In the genomic region with DNA sequence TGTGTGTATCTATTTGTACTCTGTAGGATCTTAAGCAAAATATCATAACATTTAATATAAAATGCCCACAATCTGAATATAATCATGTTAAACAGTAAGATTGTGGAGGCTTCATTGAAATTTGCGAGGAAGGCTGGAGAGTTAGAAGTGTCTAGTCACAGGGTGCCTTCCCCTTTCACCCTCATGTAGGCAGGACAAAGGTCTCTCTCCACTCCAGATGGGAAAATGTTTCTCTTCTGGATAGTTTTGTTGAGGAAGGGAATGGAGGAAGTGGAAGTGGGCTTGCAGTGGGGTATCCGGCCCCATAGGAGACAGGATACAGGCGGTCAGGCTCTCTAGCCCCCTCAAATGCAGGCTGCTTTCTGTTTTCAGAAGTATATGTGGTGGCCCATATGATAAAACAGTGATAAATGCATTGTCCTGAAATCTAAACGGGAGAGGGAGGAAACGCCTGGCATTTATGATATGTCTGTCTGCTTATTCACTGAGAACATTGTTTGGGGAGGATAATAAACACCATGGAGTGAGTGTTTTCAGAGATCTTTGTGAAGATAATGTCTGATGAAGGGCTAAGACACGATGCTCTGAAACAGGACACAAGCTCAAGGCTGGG, we compare ENCODE assay signal across 19 cellular contexts. TPM values are rescaled to one million over a fixed set of nuclear protein-coding genes. Genes with fewer than 3 reads are reported as not detected.
DNase-seq lines count a peak whose midpoint lies in the region; ATAC-seq and TF ChIP-seq lines count a peak whose summit lies in the region.
"Had no signal": no experiment of that assay in that cellular context is flagged by ENCODE, and none has a peak within 500 bp of the region (broad histone marks: within the 10 kb centered on the region; RNA-seq: fewer than 3 reads in every experiment).

No MANE protein-coding gene starts in this region.

- H3K4me1 Mint-ChIP-seq in Caco-2 (ENCODE audit: low read depth, unreplicated experiment) = peaks cover 43% of the 10 kb centered on the region

- DNase-seq in Caco-2 = no peak
- no peak for DNase-seq in colonic mucosa
- DNase-seq in hepatocyte (ENCODE audit: low spot score) = no peak
- DNase-seq in nucleus accumbens (lab: John Stamatoyannopoulos, UW) = no peak
- DNase-seq in NCI-H2029 (lab: John Stamatoyannopoulos, UW) = no peak
- no peak for DNase-seq in breast epithelium (ENCODE audit: low spot score in 2 of 2)
- DNase-seq: CD8-positive, alpha-beta T cell; DMS 273 treated with DMSO at 0.1 percent for 48 hours; H7; MV-4-11; NCI-H1417; NCI-H1930; NCI-H2171 treated with DMSO at 0.1 percent for 48 hours; NCI-H510A; NCI-H774; SJCRH30 had no signal

- H3K4me1 ChIP-seq in Caco-2 = peaks cover 49% of the 10 kb centered on the region
- peaks cover 5% of the 10 kb centered on the region for H3K4me1 ChIP-seq in colonic mucosa
- peaks cover 38% of the 10 kb centered on the region for H3K4me1 ChIP-seq in hepatocyte (ENCODE audit: insufficient read depth)
- peaks cover 39% of the 10 kb centered on the region in 2 donors for H3K4me1 ChIP-seq in mucosa of rectum (ENCODE audit: control insufficient read depth in 2 of 2, insufficient read depth in 2 of 2, low read length in 2 of 2)
- H3K4me1 ChIP-seq in breast epithelium = no peaks in the 10 kb centered on the region

- peak overlapping the region; percentile 22 for H2AFZ ChIP-seq in hepatocyte

- H3K36me3 ChIP-seq in Caco-2 (ENCODE audit: control insufficient read depth, insufficient read depth, low read length) (no peaks in the 10 kb centered on the region), colonic mucosa (no peaks in the 10 kb centered on the region), hepatocyte (replicated peaks; ENCODE audit: insufficient read depth, low read depth) (no peaks in the 10 kb centered on the region), mucosa of rectum (ENCODE audit: control insufficient read depth in 2 of 2, insufficient read depth in 2 of 2, low read length in 2 of 2) (no peaks in the 10 kb centered on the region), breast epithelium (no peaks in the 10 kb centered on the region)
- H3K36me3 ChIP-seq: SJCRH30 had no signal

- H3K9me3 ChIP-seq in Caco-2 (peaks cover 18% of the 10 kb centered on the region), colonic mucosa (no peaks in the 10 kb centered on the region), hepatocyte (ENCODE audit: low read depth) (peaks cover 7% of the 10 kb centered on the region), mucosa of rectum (ENCODE audit: control insufficient read depth in 2 of 2, low read length in 2 of 2) (no peaks in the 10 kb centered on the region), breast epithelium (peaks cover 0 to 12% of the 10 kb centered on the region in 2 donors)
- H3K9me3 ChIP-seq: SJCRH30 had no signal

- intact Hi-C loops in Caco-2 (cut with micrococcal nuclease; ENCODE audit: unreplicated experiment) (no loop called here), colonic mucosa (cut with DNase I) (no loop called here), breast epithelium (cut with DNase I; ENCODE audit: low total_unique reads) (no loop called here)

- H3K4me2 ChIP-seq in hepatocyte = peak overlapping the region; percentile 53

- ATAC-seq in HG03108 (IDR thresholded peaks at IDR 0.05; ENCODE audit: unreplicated experiment) = no peak
- ATAC-seq: CD8-positive, alpha-beta T cell; K562 had no signal

- H3K27ac ChIP-seq in colonic mucosa = peak overlapping the region; percentile 64
- H3K27ac ChIP-seq in hepatocyte = peak overlapping the region; percentile 95
- H3K27ac ChIP-seq in mucosa of rectum (ENCODE audit: low read depth in 2 of 2, low read length in 2 of 2) = peak overlapping the region; percentile 75 to 78
- no peak overlapping the region for H3K27ac ChIP-seq in breast epithelium
- H3K27ac ChIP-seq: SJCRH30 had no signal

- POLR2A ChIA-PET in Caco-2 (lab: Charles Lee) = interaction anchor here (0.5 kb wide), 1 partner anchor 992 kb away, joined by 3 read pairs; no protein-coding TSS in a partner anchor

- H3K27me3 ChIP-seq in Caco-2 (replicated peaks; ENCODE audit: control insufficient read depth, insufficient read depth, low read length) = no peaks in the 10 kb centered on the region
- H3K27me3 ChIP-seq in colonic mucosa = no peaks in the 10 kb centered on the region
- no peaks in the 10 kb centered on the region for H3K27me3 ChIP-seq in hepatocyte
- no peaks in the 10 kb centered on the region for H3K27me3 ChIP-seq in mucosa of rectum (ENCODE audit: control insufficient read depth in 2 of 2, insufficient read depth in 2 of 2, low read length in 2 of 2)
- no peaks in the 10 kb centered on the region for H3K27me3 ChIP-seq in breast epithelium
- H3K27me3 ChIP-seq: SJCRH30 had no signal

- no peaks in the 10 kb centered on the region for H3K9me2 ChIP-seq in hepatocyte (replicated peaks; ENCODE audit: insufficient read depth)

- H3K9ac ChIP-seq in colonic mucosa (ENCODE audit: low read depth in 2 of 2, low read length in 2 of 2) = peak overlapping the region in 1 of 2 donors; percentile 51
- peak overlapping the region in 1 of 2 donors; percentile 20 for H3K9ac ChIP-seq in mucosa of rectum (ENCODE audit: low read depth in 1 of 2, low read length in 2 of 2)

- H3K36me3 Mint-ChIP-seq in Caco-2 (ENCODE audit: insufficient read depth, unreplicated experiment) = peaks cover 4% of the 10 kb centered on the region

- peaks cover 12% of the 10 kb centered on the region for H3K9me3 Mint-ChIP-seq in Caco-2 (ENCODE audit: unreplicated experiment)

- H3K4me3 Mint-ChIP-seq in Caco-2 (ENCODE audit: unreplicated experiment) = no peak overlapping the region
- H3K4me3 Mint-ChIP-seq: CD8-positive, alpha-beta T cell had no signal

- WGBS in hepatocyte (ENCODE audit: low lambda C conversion rate, missing lambda C conversion rate) = 45% methylated on average over 6 of the region's 6 CpGs

- peak overlapping the region; percentile 36 for H3K27ac Mint-ChIP-seq in Caco-2 (ENCODE audit: unreplicated experiment)
- H3K27ac Mint-ChIP-seq: CD8-positive, alpha-beta T cell had no signal

- H4K20me1 ChIP-seq in hepatocyte (ENCODE audit: insufficient read depth, poor library complexity, severe bottlenecking) = no peaks in the 10 kb centered on the region

- H3K27me3 Mint-ChIP-seq in Caco-2 (ENCODE audit: insufficient read depth, unreplicated experiment) = no peaks in the 10 kb centered on the region

- no peak for TF ChIP-seq POLR2A in breast epithelium (IDR thresholded peaks at IDR 0.05)

- CTCF ChIA-PET in Caco-2 (lab: Charles Lee) = no interaction called here

- TF ChIP-seq CTCF in Caco-2 (IDR thresholded peaks at IDR 0.05; ENCODE audit: insufficient read depth in 1 of 2, low read depth in 1 of 2, low read length in 1 of 2, severe bottlenecking in 1 of 2, unreplicated experiment in 1 of 2) = no peak
- TF ChIP-seq CTCF in colonic mucosa (IDR thresholded peaks at IDR 0.05) = no peak
- no peak for TF ChIP-seq CTCF in hepatocyte (IDR thresholded peaks at IDR 0.05; ENCODE audit: poor library complexity)
- no peak for TF ChIP-seq CTCF in breast epithelium (IDR thresholded peaks at IDR 0.05)

- H3K79me2 ChIP-seq in hepatocyte = no peaks in the 10 kb centered on the region

- H3K4me3 ChIP-seq in Caco-2 (ENCODE audit: low read depth, low read length) (no peak overlapping the region), colonic mucosa (no peak overlapping the region), hepatocyte (no peak overlapping the region), mucosa of rectum (ENCODE audit: low read length in 2 of 2) (peak overlapping the region; percentile 19 to 55), breast epithelium (no peak overlapping the region)
- H3K4me3 ChIP-seq: K562, SJCRH30 had no signal

- BruUV-seq in Caco-2 (replicated peaks; lab: Mats Ljungman, UMichigan) = no TSS peak

RNA-seq across cellular contexts. Expression of a gene that starts 13.3 kb away (rescaled TPM):
- total RNA-seq in Caco-2 (2022) (4.3 and 6.4 TPM in 2 replicates), colonic mucosa (10 to 100 TPM; 11.7 to 12.2 TPM), hepatocyte (15.5 and 20.3 TPM in 2 replicates), breast epithelium (10 to 100 TPM; 12.1 to 23.0 (median 16.7) TPM)
- 12.0 and 17.0 TPM in 2 replicates for polyA plus RNA-seq in hepatocyte
- total RNA-seq: K562 had no signal

Comparison
In these comparisons a context has a peak if more than half of its experiments do, and no peak if none do; other contexts are left out.
1. H3K4me3 ChIP-seq: peak in mucosa of rectum (2 of 2); none in Caco-2 (single experiment), colonic mucosa (single experiment), hepatocyte (single experiment) and breast epithelium (0 of 3).
2. H3K27ac ChIP-seq: peak in colonic mucosa (single experiment), hepatocyte (single experiment) and mucosa of rectum (2 of 2); none in breast epithelium (0 of 2).